ENCODE assay signal across 20 cellular contexts in genomic region chr1:64942648-64943047, GRCh38.
"Had no signal": no experiment of that assay in that cellular context is flagged by ENCODE, and none has a peak within 500 bp of the region (broad histone marks: within the 10 kb centered on the region; RNA-seq: fewer than 3 reads in every experiment).

No MANE protein-coding gene starts in this region.

- H3K4me3 ChIP-seq: adrenal gland, breast epithelium, esophagus muscularis mucosa, hepatocyte, lung, sigmoid colon, spleen, upper lobe of right lung had no signal

- H3K9me3 ChIP-seq: adrenal gland, breast epithelium, esophagus muscularis mucosa, sigmoid colon, spleen, upper lobe of right lung had no signal

- H3K36me3 ChIP-seq: adrenal gland, breast epithelium, esophagus muscularis mucosa, sigmoid colon, spleen, upper lobe of right lung had no signal

- H3K27me3 Mint-ChIP-seq: activated CD4-positive, alpha-beta memory T cell treated with anti-CD3 and anti-CD28 coated beads, Interleukin-2, amount 10 ng/mL, durations not matched to agents 7 days and 5 days; activated T-cell treated with anti-CD3 and anti-CD28 coated beads, Interleukin-2, amount 50 U/mL, for 24 hours; stimulated activated naive B cell treated with anti-CD40 and anti-IgM and Interleukin-4, amounts not matched to agents 10 μg/mL and 1 μg/mL and 100 μg/mL, for 72 hours; T-cell had no signal

- H3K36me3 Mint-ChIP-seq: WTC11 had no signal

- H2AFZ ChIP-seq: hepatocyte, parathyroid adenoma had no signal

- H3K4me3 Mint-ChIP-seq: activated CD4-positive, alpha-beta memory T cell treated with anti-CD3 and anti-CD28 coated beads, Interleukin-2, amount 10 ng/mL, durations not matched to agents 7 days and 5 days; activated T-cell treated with anti-CD3 and anti-CD28 coated beads, Interleukin-2, amount 50 U/mL, for 24 hours; nephron; stimulated activated naive B cell treated with anti-CD40 and anti-IgM and Interleukin-4, amounts not matched to agents 10 μg/mL and 1 μg/mL and 100 μg/mL, for 72 hours; WTC11 had no signal

- H3K27me3 ChIP-seq: adrenal gland, breast epithelium, esophagus muscularis mucosa, hepatocyte, sigmoid colon, spleen, upper lobe of right lung had no signal

- H3K9ac ChIP-seq: parathyroid adenoma had no signal

- H3K4me2 ChIP-seq: hepatocyte had no signal

- H3K27ac ChIP-seq: adrenal gland, breast epithelium, esophagus muscularis mucosa, hepatocyte, parathyroid adenoma, sigmoid colon, spleen, upper lobe of right lung had no signal

- H3K27ac Mint-ChIP-seq: activated CD4-positive, alpha-beta memory T cell treated with anti-CD3 and anti-CD28 coated beads, Interleukin-2, amount 10 ng/mL, durations not matched to agents 7 days and 5 days; activated T-helper 2 cell treated with anti-CD3 and anti-CD28 coated beads, Interferon-gamma antibody, Interleukin-2, Interleukin-4, amounts not matched to agents 10 μg/mL and 5 μg/mL and 100 μg/mL, durations not matched to agents 14 hours and 24 hours and 36 hours; nephron; stimulated activated naive B cell treated with anti-CD40 and anti-IgM and Interleukin-4, amounts not matched to agents 10 μg/mL and 1 μg/mL and 100 μg/mL, for 72 hours; T-cell; WTC11 had no signal

- DNase-seq: activated CD4-positive, alpha-beta memory T cell treated with anti-CD3 and anti-CD28 coated beads, Interleukin-2, amount 10 ng/mL, durations not matched to agents 7 days and 5 days; activated CD4-positive, alpha-beta T cell treated with anti-CD3 and anti-CD28 coated beads for 4 hours; activated naive CD4-positive, alpha-beta T cell treated with Interleukin-2 at 50 U/mL for 16 hours; activated T-cell treated with anti-CD3 and anti-CD28 coated beads, Interleukin-2, amount 50 U/mL, for 24 hours; adrenal gland; effector CD4-positive, alpha-beta T cell; kidney; sigmoid colon; spleen; stimulated activated naive B cell treated with anti-CD40 and anti-IgM and Interleukin-4, amounts not matched to agents 10 μg/mL and 1 μg/mL and 100 μg/mL, for 72 hours; T-cell; upper lobe of right lung had no signal

- H3K9me3 Mint-ChIP-seq: activated T-cell treated with anti-CD3 and anti-CD28 coated beads, Interleukin-2, amount 50 U/mL, for 24 hours; nephron; T-cell had no signal

- H3K4me1 ChIP-seq: breast epithelium, parathyroid adenoma had no signal
